ENCODE assay signal across 9 cellular contexts in the genomic region with DNA sequence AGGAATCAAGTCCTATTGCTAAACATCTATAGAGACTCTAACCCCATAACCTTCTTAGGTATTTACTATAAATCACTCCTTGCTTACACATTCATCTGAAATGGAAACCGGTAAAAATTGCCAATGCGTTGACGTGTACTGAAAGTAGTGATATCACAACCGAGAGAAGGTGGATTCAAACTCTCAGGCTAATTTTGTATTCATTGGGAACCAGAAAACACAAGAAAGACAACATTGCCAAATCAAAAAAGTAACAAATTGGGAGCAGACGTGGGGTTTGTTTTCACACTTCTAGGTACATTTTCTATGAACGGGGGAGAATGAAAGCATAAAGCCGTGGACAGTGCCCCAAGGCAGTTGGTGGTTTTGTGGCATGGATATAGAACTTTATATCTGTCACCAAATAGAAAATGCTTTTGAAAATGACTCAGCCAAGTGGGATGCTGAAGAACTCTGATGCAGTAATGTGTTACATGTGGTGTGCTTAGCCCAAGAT.
DNase-seq lines count a peak whose midpoint lies in the region; ATAC-seq and TF ChIP-seq lines count a peak whose summit lies in the region.
"Had no signal": no experiment of that assay in that cellular context is flagged by ENCODE, and none has a peak within 500 bp of the region (broad histone marks: within the 10 kb centered on the region; RNA-seq: fewer than 3 reads in every experiment).

No MANE protein-coding gene starts in this region.

- TF ChIP-seq CTCF in astrocyte of the spinal cord (IDR thresholded peaks at IDR 0.05; ENCODE audit: low read depth, low read length) = no peak

- peak overlapping the region; percentile 61 for H3K4me3 Mint-ChIP-seq in activated CD4-positive, alpha-beta T cell treated with anti-CD3 and anti-CD28 coated beads, Interleukin-2, amount 10 ng/mL, durations not matched to agents 24 days and 14 days

- H3K36me3 Mint-ChIP-seq in activated CD4-positive, alpha-beta T cell treated with anti-CD3 and anti-CD28 coated beads, Interleukin-2, amount 10 ng/mL, durations not matched to agents 24 days and 14 days (ENCODE audit: low read depth) = no peaks in the 10 kb centered on the region

- H3K9me3 Mint-ChIP-seq in activated CD4-positive, alpha-beta T cell treated with anti-CD3 and anti-CD28 coated beads, Interleukin-2, amount 10 ng/mL, durations not matched to agents 24 days and 14 days = no peaks in the 10 kb centered on the region

- H3K27me3 Mint-ChIP-seq in activated CD4-positive, alpha-beta T cell treated with anti-CD3 and anti-CD28 coated beads, Interleukin-2, amount 10 ng/mL, durations not matched to agents 24 days and 14 days = peaks cover 6% of the 10 kb centered on the region

- no peak overlapping the region for H3K4me3 ChIP-seq in astrocyte of the spinal cord (ENCODE audit: low read depth, low read length)
- H3K4me3 ChIP-seq: A549 had no signal

- H3K27ac Mint-ChIP-seq in activated CD4-positive, alpha-beta T cell treated with anti-CD3 and anti-CD28 coated beads, Interleukin-2, amount 10 ng/mL, durations not matched to agents 24 days and 14 days = peak overlapping the region; percentile 91

- H3K4me1 Mint-ChIP-seq in activated CD4-positive, alpha-beta T cell treated with anti-CD3 and anti-CD28 coated beads, Interleukin-2, amount 10 ng/mL, durations not matched to agents 24 days and 14 days = peaks cover 22% of the 10 kb centered on the region

- in situ Hi-C loops in astrocyte of the spinal cord (cut with HindIII; ENCODE audit: low sequenced_read_pairs) = no loop called here

- ATAC-seq in HG03280 (IDR thresholded peaks at IDR 0.05; ENCODE audit: unreplicated experiment) (peak; percentile 69), GM19397 (IDR thresholded peaks at IDR 0.05; ENCODE audit: unreplicated experiment) (no peak), HG03460 (IDR thresholded peaks at IDR 0.05; ENCODE audit: unreplicated experiment) (no peak)

- DNase-seq in activated CD4-positive, alpha-beta T cell treated with anti-CD3 and anti-CD28 coated beads, Interleukin-2, amount 10 ng/mL, durations not matched to agents 24 days and 14 days = peak; percentile 75
- no peak for DNase-seq in activated CD4-positive, alpha-beta T cell treated with anti-CD3 and anti-CD28 coated beads, Interleukin-2, amount 50 U/mL, for 1 hour
- DNase-seq in astrocyte of the spinal cord (ENCODE audit: low read depth, low spot score) (peak; percentile 73), DMS79 (lab: John Stamatoyannopoulos, UW) (no peak)
- DNase-seq in stimulated activated CD8-positive, alpha-beta memory T cell treated with anti-CD3 and anti-CD28 coated beads, Interleukin-7, amount 100 ng/mL, for 24 hours (ENCODE audit: low read depth) = peak; percentile 8

- intact Hi-C loops in activated CD4-positive, alpha-beta T cell treated with anti-CD3 and anti-CD28 coated beads, Interleukin-2, amount 10 ng/mL, durations not matched to agents 24 days and 14 days (cut with micrococcal nuclease) = loop anchor here (1.0 to 5.0 kb wide), 7 partner anchors 49 to 730 kb away; partner anchors contain the start of genes FAM98A and RASGRP3

Comparison
In these comparisons a context has a peak if more than half of its experiments do, and no peak if none do; other contexts are left out.
1. DNase-seq: peak in activated CD4-positive, alpha-beta T cell treated with anti-CD3 and anti-CD28 coated beads, Interleukin-2, amount 10 ng/mL, durations not matched to agents 24 days and 14 days (single experiment), astrocyte of the spinal cord (single experiment) and stimulated activated CD8-positive, alpha-beta memory T cell treated with anti-CD3 and anti-CD28 coated beads, Interleukin-7, amount 100 ng/mL, for 24 hours (single experiment); none in activated CD4-positive, alpha-beta T cell treated with anti-CD3 and anti-CD28 coated beads, Interleukin-2, amount 50 U/mL, for 1 hour (single experiment) and DMS79 (single experiment).